In the genomic region with DNA sequence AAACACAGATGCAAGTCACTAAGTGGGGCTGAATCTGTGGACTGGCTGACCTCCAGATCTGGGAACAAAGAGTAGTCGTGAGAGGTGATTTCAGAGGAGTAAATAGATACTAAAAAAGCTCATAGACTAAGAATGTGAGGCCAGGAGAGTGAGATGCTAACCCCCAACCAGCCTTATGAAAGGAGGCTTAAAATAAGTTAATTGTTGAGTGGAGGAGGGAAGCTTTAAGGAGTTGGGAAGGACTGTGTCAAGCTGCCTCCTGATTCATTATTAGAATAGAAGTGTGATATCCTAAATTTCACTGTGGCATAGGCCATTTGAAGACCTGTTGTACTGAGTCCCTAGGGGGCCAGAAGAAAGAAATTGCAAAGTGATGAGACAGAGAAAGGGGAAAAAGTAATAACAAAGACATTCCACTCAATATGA, we compare ENCODE assay signal across 15 cellular contexts.
DNase-seq lines count a peak whose midpoint lies in the region; ATAC-seq, FAIRE-seq and TF ChIP-seq lines count a peak whose summit lies in the region.
"Had no signal": no experiment of that assay in that cellular context is flagged by ENCODE, and none has a peak within 500 bp of the region (broad histone marks: within the 10 kb centered on the region; RNA-seq: fewer than 3 reads in every experiment).

No MANE protein-coding gene starts in this region.

- no peaks in the 10 kb centered on the region for H3F3A ChIP-seq in GM23338 (replicated peaks; ENCODE audit: low read depth)

- H3K4me1 ChIP-seq in ACC112 (ENCODE audit: control insufficient read depth, insufficient read depth, low read length, unreplicated experiment) = peaks cover 9% of the 10 kb centered on the region
- peaks cover 10% of the 10 kb centered on the region; the same call in 1 of the 2 replicates for H3K4me1 ChIP-seq in GM23338 (ENCODE audit: insufficient read depth)
- peaks cover 17% of the 10 kb centered on the region for H3K4me1 ChIP-seq in astrocyte (ENCODE audit: insufficient read depth, low read length)

- peak overlapping the region; percentile 42 for H3K9ac ChIP-seq in astrocyte (ENCODE audit: low read length)

- DNase-seq in GM23338 (ENCODE audit: low spot score) = peak; percentile 51
- DNase-seq in astrocyte (ENCODE audit: low read depth) = peak; percentile 84
- peak; percentile 84 for DNase-seq in kidney tubule cell (ENCODE audit: low spot score)
- no peak for DNase-seq in head of caudate nucleus
- DNase-seq in RKO (ENCODE audit: low spot score) = no peak
- DNase-seq in NK-92 (lab: John Stamatoyannopoulos, UW; ENCODE audit: unreplicated experiment) = no peak
- DNase-seq in NCI-H82 (lab: John Stamatoyannopoulos, UW) = no peak
- DNase-seq: KG1, NCI-H2029 treated with DMSO at 0.1 percent for 48 hours, T-helper 17 cell, upper lobe of left lung had no signal

- H3K36me3 ChIP-seq in ACC112 (ENCODE audit: insufficient read depth, low read length) = no peaks in the 10 kb centered on the region
- no peaks in the 10 kb centered on the region for H3K36me3 ChIP-seq in GM23338 (ENCODE audit: insufficient read depth)
- H3K36me3 ChIP-seq in astrocyte (ENCODE audit: insufficient read depth, low read length) = no peaks in the 10 kb centered on the region

- H3K4me3 Mint-ChIP-seq in GM23338 = no peak overlapping the region; the same call in 2 of the 3 replicates
- H3K4me3 Mint-ChIP-seq in astrocyte (ENCODE audit: unreplicated experiment) = no peak overlapping the region
- H3K4me3 Mint-ChIP-seq: T-helper 17 cell had no signal

- peak overlapping the region; percentile 19; the same call in 1 of the 2 replicates for H3K27ac ChIP-seq in ACC112 (ENCODE audit: low read depth, low read length)
- peak overlapping the region; percentile 65 for H3K27ac ChIP-seq in GM23338 (ENCODE audit: low read depth)
- peak overlapping the region; percentile 90 for H3K27ac ChIP-seq in astrocyte (ENCODE audit: low read depth, low read length)
- H3K27ac ChIP-seq: C4-2B, skin epidermis, upper lobe of left lung had no signal

- intact Hi-C loops in head of caudate nucleus (cut with DNase I) = no loop called here

- H3K27ac Mint-ChIP-seq in GM23338 (peak overlapping the region; percentile 81), astrocyte (ENCODE audit: unreplicated experiment) (peak overlapping the region; percentile 88)
- H3K27ac Mint-ChIP-seq: T-helper 17 cell had no signal

- H3K9me3 Mint-ChIP-seq in GM23338 = no peaks in the 10 kb centered on the region
- H3K9me3 Mint-ChIP-seq in astrocyte (ENCODE audit: unreplicated experiment) = no peaks in the 10 kb centered on the region

- H3K4me2 ChIP-seq in GM23338 (peak overlapping the region; percentile 53), astrocyte (ENCODE audit: low read length) (peak overlapping the region; percentile 61)

- no peak overlapping the region for H3K4me3 ChIP-seq in ACC112 (ENCODE audit: low read depth, low read length)
- H3K4me3 ChIP-seq in GM23338 = no peak overlapping the region
- no peak overlapping the region for H3K4me3 ChIP-seq in astrocyte (ENCODE audit: insufficient read depth, low read depth, low read length)
- H3K4me3 ChIP-seq: skin epidermis, upper lobe of left lung had no signal

- H3K79me2 ChIP-seq in ACC112 (ENCODE audit: control insufficient read depth, insufficient read depth, low read length, unreplicated experiment) (peaks cover 11% of the 10 kb centered on the region), GM23338 (replicated peaks; ENCODE audit: insufficient read depth) (no peaks in the 10 kb centered on the region; the same call in 1 of the 2 replicates), astrocyte (ENCODE audit: insufficient read depth, low read length) (no peaks in the 10 kb centered on the region)

- no peak for TF ChIP-seq CTCF in GM23338 (conservative IDR thresholded peaks at IDR 0.05; ENCODE audit: low read depth in 2 of 2)
- TF ChIP-seq CTCF in astrocyte (IDR thresholded peaks at IDR 0.05; ENCODE audit: insufficient read depth, low read depth, low read length) = no peak

- H2AFZ ChIP-seq in ACC112 (ENCODE audit: low read length, unreplicated experiment) = no peak overlapping the region
- H2AFZ ChIP-seq in GM23338 = no peak overlapping the region
- H2AFZ ChIP-seq in astrocyte (ENCODE audit: low read depth, low read length) = no peak overlapping the region

- peaks cover 3% of the 10 kb centered on the region; the same call in 1 of the 2 replicates for H4K20me1 ChIP-seq in GM23338 (replicated peaks; ENCODE audit: insufficient read depth)
- H4K20me1 ChIP-seq in astrocyte (ENCODE audit: insufficient read depth, low read length) = peaks cover 5% of the 10 kb centered on the region

- no peaks in the 10 kb centered on the region for H3K9me2 ChIP-seq in GM23338 (ENCODE audit: insufficient read depth)

- H3K9me3 ChIP-seq in astrocyte (ENCODE audit: insufficient read depth, low read depth, low read length) = no peaks in the 10 kb centered on the region
- H3K9me3 ChIP-seq: upper lobe of left lung had no signal

- H3K4me1 Mint-ChIP-seq in GM23338 (peaks cover 16% of the 10 kb centered on the region), astrocyte (ENCODE audit: low read depth, unreplicated experiment) (peaks cover 10% of the 10 kb centered on the region)

- ATAC-seq in GM23338 = peak; percentile 87
- ATAC-seq: T-helper 17 cell had no signal

- FAIRE-seq in astrocyte (lab: Jason Lieb, UNC) = no peak
- FAIRE-seq: endothelial cell of umbilical vein had no signal

- H3K36me3 Mint-ChIP-seq in GM23338 (ENCODE audit: low read depth) (no peaks in the 10 kb centered on the region; the same call in 2 of the 3 replicates), astrocyte (ENCODE audit: low read depth, unreplicated experiment) (no peaks in the 10 kb centered on the region)

- no peaks in the 10 kb centered on the region for H3K27me3 ChIP-seq in ACC112 (ENCODE audit: insufficient read depth, low read length)
- no peaks in the 10 kb centered on the region for H3K27me3 ChIP-seq in GM23338 (ENCODE audit: insufficient read depth)
- no peaks in the 10 kb centered on the region for H3K27me3 ChIP-seq in astrocyte (ENCODE audit: insufficient read depth, low read length)
- H3K27me3 ChIP-seq: upper lobe of left lung had no signal

- H3K27me3 Mint-ChIP-seq in GM23338 (ENCODE audit: insufficient read depth, low read depth, poor library complexity) (peaks cover 2% of the 10 kb centered on the region), astrocyte (ENCODE audit: low read depth, unreplicated experiment) (no peaks in the 10 kb centered on the region)
- H3K27me3 Mint-ChIP-seq: T-helper 17 cell had no signal

TF ChIP-seq in GM23338, 12 proteins besides CTCF, POLR2A, EP300 and RAD21:
- TF ChIP-seq ZNF331 (CRISPR knock-in tag; IDR thresholded peaks at IDR 0.05; ENCODE audit: low read depth) (no peak), NANOG (IDR thresholded peaks at IDR 0.05; ENCODE audit: borderline replicate concordance) (no peak)

Comparison
In these comparisons a context has a peak if more than half of its experiments do, and no peak if none do; other contexts are left out.
1. H3K27ac ChIP-seq: peak in every context shown above with its lines; median percentile 90 in astrocyte; 65 in GM23338; 19 in ACC112.
2. DNase-seq: peak in GM23338 (single experiment), astrocyte (single experiment) and kidney tubule cell (single experiment); none in head of caudate nucleus (0 of 42), RKO (single experiment), NK-92 (single experiment) and NCI-H82 (single experiment).